ENCODE assay signal across 1 cellular context in genomic region chr6:156686429-156686939, GRCh38.
TF ChIP-seq lines count a peak whose summit lies in the region.

No MANE protein-coding gene starts in this region.

TF ChIP-seq in K562, 482 proteins besides CTCF, POLR2A, EP300 and RAD21 (continued from another document and continues in another):
- TF ChIP-seq ZFPM2 (CRISPR knock-in tag; IDR thresholded peaks at IDR 0.05) (no peak), ARID3A (IDR thresholded peaks at IDR 0.05; ENCODE audit: borderline replicate concordance, low read depth, low read length) (peak; percentile 80; the same call in 1 of the 2 replicates), TOE1 (IDR thresholded peaks at IDR 0.05; ENCODE audit: borderline replicate concordance) (0 out of 2 replicates have a peak, but pooled peaks have one; percentile 11), TOE1 (CRISPR knock-in tag; IDR thresholded peaks at IDR 0.05; ENCODE audit: borderline replicate concordance, low read depth) (no peak), NR2C2 (CRISPR knock-in tag; IDR thresholded peaks at IDR 0.05) (no peak), NR2C2 (tag; IDR thresholded peaks at IDR 0.05) (no peak), ZNF253 (CRISPR knock-in tag; conservative IDR thresholded peaks at IDR 0.05) (no peak), SMC3 (conservative IDR thresholded peaks at IDR 0.05; ENCODE audit: insufficient read depth, low read depth, low read length) (no peak), ATF7 (IDR thresholded peaks at IDR 0.05) (no peak), ZKSCAN8 (CRISPR knock-in tag; IDR thresholded peaks at IDR 0.05) (no peak), HOXB6 (CRISPR knock-in tag; IDR thresholded peaks at IDR 0.05; ENCODE audit: borderline replicate concordance) (no peak), ZNF23 (CRISPR knock-in tag; IDR thresholded peaks at IDR 0.05) (no peak), ZBTB2 (IDR thresholded peaks at IDR 0.05) (0 out of 2 replicates have a peak, but pooled peaks have one; percentile 18), SMAD1 (IDR thresholded peaks at IDR 0.05; ENCODE audit: low read depth, low read length, partially characterized antibody) (no peak), MCM5 (IDR thresholded peaks at IDR 0.05; ENCODE audit: low read depth) (no peak), NBN (IDR thresholded peaks at IDR 0.05; ENCODE audit: low read depth) (peak; percentile 53; the same call in 1 of the 2 replicates), RNF2 (IDR thresholded peaks at IDR 0.05) (no peak), SAP30 (IDR thresholded peaks at IDR 0.05; ENCODE audit: borderline replicate concordance, insufficient read depth, low read depth, low read length, poor library complexity, severe bottlenecking) (no peak), RUNX1 (IDR thresholded peaks at IDR 0.05; ENCODE audit: low read depth) (no peak), ZNF518B (CRISPR knock-in tag; IDR thresholded peaks at IDR 0.05) (0 out of 2 replicates have a peak, but pooled peaks have one; percentile 44), HMG20A (CRISPR knock-in tag; conservative IDR thresholded peaks at IDR 0.05) (no peak), ZNF436 (CRISPR knock-in tag; IDR thresholded peaks at IDR 0.05) (peak; percentile 60; the same call in 1 of the 2 replicates), ZC3H8 (IDR thresholded peaks at IDR 0.05) (no peak), ZNF507 (tag; conservative IDR thresholded peaks at IDR 0.05) (no peak), ETV1 (tag; conservative IDR thresholded peaks at IDR 0.05; ENCODE audit: low read depth) (0 out of 2 replicates have a peak, but pooled peaks have one; percentile 44), POLR2H (tag; IDR thresholded peaks at IDR 0.05; ENCODE audit: low read depth) (no peak), ZBTB49 (CRISPR knock-in tag; IDR thresholded peaks at IDR 0.05; ENCODE audit: borderline replicate concordance) (no peak), ZNF668 (CRISPR knock-in tag; IDR thresholded peaks at IDR 0.05) (no peak), HNRNPK (IDR thresholded peaks at IDR 0.05; ENCODE audit: low read depth, low read length, poor library complexity, severe bottlenecking) (no peak), ZNF444 (CRISPR knock-in tag; IDR thresholded peaks at IDR 0.05) (0 out of 2 replicates have a peak, but pooled peaks have one; percentile 44), JUND (IDR thresholded peaks at IDR 0.05; ENCODE audit: borderline replicate concordance, low read depth, low read length) (no peak), JUND (tag; IDR thresholded peaks at IDR 0.05; ENCODE audit: borderline replicate concordance, low read depth, low read length) (no peak), MXD1 (CRISPR knock-in tag; IDR thresholded peaks at IDR 0.05; ENCODE audit: borderline replicate concordance, poor library complexity, severe bottlenecking) (no peak), RBM39 (optimal IDR thresholded peaks at IDR 0.05; ENCODE audit: low read depth, low read length) (no peak), CREB3 (tag; conservative IDR thresholded peaks at IDR 0.05; ENCODE audit: low read depth) (no peak; the same call in 1 of the 2 replicates), PHF8 (IDR thresholded peaks at IDR 0.05; ENCODE audit: borderline replicate concordance, low read length) (no peak), MAFF (IDR thresholded peaks at IDR 0.05; ENCODE audit: low read length) (no peak), HSF4 (CRISPR knock-in tag; IDR thresholded peaks at IDR 0.05; ENCODE audit: borderline replicate concordance) (no peak), NUFIP1 (IDR thresholded peaks at IDR 0.05; ENCODE audit: partially characterized antibody) (no peak), GABPA (tag; conservative IDR thresholded peaks at IDR 0.05; ENCODE audit: low read depth) (no peak), RFX5 (IDR thresholded peaks at IDR 0.05; ENCODE audit: low read depth, low read length) (no peak), NCOA4 (IDR thresholded peaks at IDR 0.05; ENCODE audit: partially characterized antibody) (peak; percentile 21), CCNT2 (IDR thresholded peaks at IDR 0.05; ENCODE audit: borderline replicate concordance, extremely low read depth, insufficient read length, low read depth, low read length) (no peak), NRF1 (conservative IDR thresholded peaks at IDR 0.05 in 1 of 2, IDR thresholded peaks at IDR 0.05 in 1 of 2) (no peak), GATA2 (CRISPR knock-in tag; IDR thresholded peaks at IDR 0.05) (no peak), ZNF347 (CRISPR knock-in tag; IDR thresholded peaks at IDR 0.05; ENCODE audit: low read depth) (no peak), HNRNPUL1 (IDR thresholded peaks at IDR 0.05; ENCODE audit: low read length) (no peak), ZNF551 (CRISPR knock-in tag; IDR thresholded peaks at IDR 0.05) (no peak), FOXP1 (CRISPR knock-in tag; IDR thresholded peaks at IDR 0.05) (no peak), ZFX (CRISPR knock-in tag; IDR thresholded peaks at IDR 0.05) (no peak), ELF1 (tag; IDR thresholded peaks at IDR 0.05) (no peak), HDAC1 (IDR thresholded peaks at IDR 0.05) (peak in 1 of 2 experiments; percentile 16; a peak in 1 of 4 replicates), MAFK (IDR thresholded peaks at IDR 0.05; ENCODE audit: low read length) (no peak)
